Comparison of ENCODE assay signal across 18 cellular contexts in genomic region chr3:153641321-153641720, GRCh38.
DNase-seq lines count a peak whose midpoint lies in the region; ATAC-seq and TF ChIP-seq lines count a peak whose summit lies in the region.
"Had no signal": no experiment of that assay in that cellular context is flagged by ENCODE, and none has a peak within 500 bp of the region (broad histone marks: within the 10 kb centered on the region; RNA-seq: fewer than 3 reads in every experiment).

No MANE protein-coding gene starts in this region.

- H3K27me3 ChIP-seq in NT2/D1 (ENCODE audit: insufficient read depth, insufficient read length) (no peaks in the 10 kb centered on the region), hepatocyte (no peaks in the 10 kb centered on the region), transverse colon (no peaks in the 10 kb centered on the region), prostate gland (replicated peaks; ENCODE audit: insufficient read depth) (no peaks in the 10 kb centered on the region)
- H3K27me3 ChIP-seq: BE2C had no signal

- DNase-seq in ELF-1 (ENCODE audit: low read depth, low spot score) = peak; percentile 26
- peak; percentile 5 for DNase-seq in NT2/D1 (ENCODE audit: low read depth, low spot score)
- no peak for DNase-seq in hepatocyte (ENCODE audit: low spot score)
- DNase-seq in mucosa of descending colon = no peak
- DNase-seq in transverse colon = no peak
- no peak for DNase-seq in activated T-cell treated with anti-CD3 and anti-CD28 coated beads, Interleukin-2, amount 50 U/mL, for 48 hours
- no peak for DNase-seq in dermis blood vessel endothelial cell
- no peak for DNase-seq in prostate gland (ENCODE audit: low spot score)
- DNase-seq: BE2C, GOT3, Kasumi-1, NCI-H1694 treated with DMSO at 0.1 percent for 48 hours, NCI-H2081 treated with DMSO at 0.1 percent for 48 hours, NCI-H2171 treated with DMSO at 0.1 percent for 48 hours, NCI-H526, PC-3, Right ventricle myocardium superior had no signal

- H3K4me3 ChIP-seq in NT2/D1 (ENCODE audit: insufficient read length, low read depth) (no peak overlapping the region), hepatocyte (no peak overlapping the region), mucosa of descending colon (no peak overlapping the region), transverse colon (no peak overlapping the region), prostate gland (no peak overlapping the region)
- H3K4me3 ChIP-seq: A549 had no signal

- H3K4me1 ChIP-seq in NT2/D1 (ENCODE audit: insufficient read depth, insufficient read length) (peaks cover 7% of the 10 kb centered on the region), hepatocyte (ENCODE audit: insufficient read depth) (peaks cover 15% of the 10 kb centered on the region), mucosa of descending colon (ENCODE audit: low read depth) (peaks cover 7% of the 10 kb centered on the region), transverse colon (peaks cover 0 to 16% (median 8%) of the 10 kb centered on the region in 4 donors), prostate gland (replicated peaks) (no peaks in the 10 kb centered on the region)
- H3K4me1 ChIP-seq: A549, BE2C had no signal

- no peaks in the 10 kb centered on the region for H3K36me3 ChIP-seq in NT2/D1 (ENCODE audit: insufficient read depth, insufficient read length, low read length)
- no peaks in the 10 kb centered on the region for H3K36me3 ChIP-seq in hepatocyte (replicated peaks; ENCODE audit: insufficient read depth, low read depth)
- H3K36me3 ChIP-seq in mucosa of descending colon (ENCODE audit: low read depth) = no peaks in the 10 kb centered on the region
- no peaks in the 10 kb centered on the region for H3K36me3 ChIP-seq in transverse colon
- no peaks in the 10 kb centered on the region for H3K36me3 ChIP-seq in prostate gland
- H3K36me3 ChIP-seq: BE2C had no signal

- no peak for TF ChIP-seq EP300 in transverse colon (IDR thresholded peaks at IDR 0.05; ENCODE audit: low read depth)

- no peaks in the 10 kb centered on the region for H4K20me1 ChIP-seq in hepatocyte (ENCODE audit: insufficient read depth, poor library complexity, severe bottlenecking)

- no peak overlapping the region for H3K9ac ChIP-seq in NT2/D1 (ENCODE audit: insufficient read length, low read depth)

- intact Hi-C loops in mucosa of descending colon (cut with DNase I, micrococcal nuclease) = no loop called here
- intact Hi-C loops in transverse colon (cut with DNase I; ENCODE audit: low total_unique reads) = no loop called here
- intact Hi-C loops in prostate gland (cut with DNase I) = no loop called here

- TF ChIP-seq POLR2A in transverse colon (IDR thresholded peaks at IDR 0.05) = no peak
- TF ChIP-seq POLR2A in prostate gland (IDR thresholded peaks at IDR 0.05) = no peak

- TF ChIP-seq CTCF in hepatocyte (IDR thresholded peaks at IDR 0.05; ENCODE audit: poor library complexity) (no peak), mucosa of descending colon (IDR thresholded peaks at IDR 0.05) (no peak), transverse colon (IDR thresholded peaks at IDR 0.05) (no peak), prostate gland (IDR thresholded peaks at IDR 0.05) (no peak)

- H3K79me2 ChIP-seq in hepatocyte = no peaks in the 10 kb centered on the region

- peak; percentile 25 for ATAC-seq in mucosa of descending colon
- ATAC-seq: A549, PC-3 had no signal

- in situ Hi-C loops in transverse colon (cut with MboI; ENCODE audit: low pct_ligation_motif_present in 1 of 4, low pct_unique_long_range_greater_than_20kb in 1 of 4, low sequenced_read_pairs in 3 of 4) = no loop called here

- no peaks in the 10 kb centered on the region for H3K9me2 ChIP-seq in hepatocyte (replicated peaks; ENCODE audit: insufficient read depth)

- H3K4me2 ChIP-seq in hepatocyte = no peak overlapping the region
- H3K4me2 ChIP-seq: A549 had no signal

- peak overlapping the region; percentile 78 for H3K27ac ChIP-seq in hepatocyte
- no peak overlapping the region for H3K27ac ChIP-seq in transverse colon
- no peak overlapping the region for H3K27ac ChIP-seq in prostate gland
- H3K27ac ChIP-seq: A549 had no signal

- no peak overlapping the region for H2AFZ ChIP-seq in hepatocyte

- WGBS in hepatocyte (ENCODE audit: low lambda C conversion rate, missing lambda C conversion rate) = 90% methylated on average over 2 of the region's 2 CpGs
- WGBS in transverse colon (ENCODE audit: low coverage in 1 of 2), 2 donors = 100% methylated on average over 2 of the region's 2 CpGs; no CpG with 5 or more reads in 1 of the 2 donors
- WGBS in prostate gland = 97% methylated on average over 2 of the region's 2 CpGs

- H3K9me3 ChIP-seq in NT2/D1 (ENCODE audit: insufficient read depth, low read length) (no peaks in the 10 kb centered on the region; the same call in 1 of the 2 replicates), hepatocyte (ENCODE audit: low read depth) (no peaks in the 10 kb centered on the region), mucosa of descending colon (no peaks in the 10 kb centered on the region), transverse colon (no peaks in the 10 kb centered on the region), prostate gland (no peaks in the 10 kb centered on the region)
- H3K9me3 ChIP-seq: A549, BE2C had no signal

Comparison
In these comparisons a context has a peak if more than half of its experiments do, and no peak if none do; other contexts are left out.
1. DNase-seq: peak in ELF-1 (single experiment) and NT2/D1 (single experiment); none in hepatocyte (single experiment), mucosa of descending colon (0 of 3), transverse colon (single experiment), activated T-cell treated with anti-CD3 and anti-CD28 coated beads, Interleukin-2, amount 50 U/mL, for 48 hours (0 of 2), dermis blood vessel endothelial cell (single experiment) and prostate gland (single experiment).